In the genomic region with DNA sequence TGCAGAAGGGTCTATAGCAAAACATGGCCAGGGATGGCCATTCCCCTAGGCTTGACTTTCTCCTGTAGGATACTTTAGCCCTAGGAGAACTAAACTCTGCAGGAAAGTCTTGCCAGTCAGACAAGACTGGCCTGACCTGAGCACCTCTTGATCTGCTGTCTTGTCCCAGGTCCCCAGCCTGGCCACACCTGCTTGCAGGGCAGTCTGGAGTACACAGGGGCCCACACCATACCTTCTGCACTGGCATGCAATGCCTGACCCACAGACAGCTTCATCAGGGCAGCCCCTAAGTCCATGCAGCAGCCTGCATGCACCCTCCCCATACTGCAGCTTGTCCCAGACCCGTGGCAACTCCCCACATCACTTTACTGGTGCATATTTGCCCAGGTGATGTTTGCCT, we compare ENCODE assay signal across 37 cellular contexts.
DNase-seq lines count a peak whose midpoint lies in the region; ATAC-seq, FAIRE-seq and TF ChIP-seq lines count a peak whose summit lies in the region.
"Had no signal": no experiment of that assay in that cellular context is flagged by ENCODE, and none has a peak within 500 bp of the region (broad histone marks: within the 10 kb centered on the region; RNA-seq: fewer than 3 reads in every experiment).

No MANE protein-coding gene starts in this region.

- TF ChIP-seq CTCF in chondrocyte (IDR thresholded peaks at IDR 0.05) (no peak), kidney (IDR thresholded peaks at IDR 0.05; ENCODE audit: borderline replicate concordance, extremely low read depth, insufficient read depth) (no peak), upper lobe of right lung (IDR thresholded peaks at IDR 0.05) (no peak)

- no peaks in the 10 kb centered on the region for H3K4me1 ChIP-seq in kidney (ENCODE audit: control insufficient read depth in 1 of 2, insufficient read depth in 1 of 2, low read depth in 1 of 2, low read length in 2 of 2)
- H3K4me1 ChIP-seq in upper lobe of right lung, result no peaks in the 10 kb centered on the region
- H3K4me1 ChIP-seq in aorta (ENCODE audit: control insufficient read depth in 1 of 2, insufficient read depth in 2 of 2, low read length in 2 of 2), result no peaks in the 10 kb centered on the region
- H3K4me1 ChIP-seq: A549; BE2C; BLaER1; BLaER1 treated with 17β-estradiol and CSF1 and Interleukin-3, amounts not matched to agents 10 nM and 100 nM; Caco-2 had no signal

- H3K36me3 Mint-ChIP-seq in chondrocyte (ENCODE audit: low read depth), result no peaks in the 10 kb centered on the region
- no peaks in the 10 kb centered on the region for H3K36me3 Mint-ChIP-seq in activated CD4-positive, alpha-beta memory T cell treated with anti-CD3 and anti-CD28 coated beads, Interleukin-2, amount 10 ng/mL, durations not matched to agents 7 days and 5 days (ENCODE audit: low read depth)
- H3K36me3 Mint-ChIP-seq: CD14-positive monocyte; CD4-positive, alpha-beta memory T cell; CD4-positive, CD25-positive, alpha-beta regulatory T cell; CD8-positive, alpha-beta memory T cell; CD8-positive, alpha-beta T cell had no signal

- POLR2A ChIA-PET in activated CD4-positive, alpha-beta memory T cell treated with anti-CD3 and anti-CD28 coated beads, Interleukin-2, amount 10 ng/mL, durations not matched to agents 7 days and 5 days (lab: Charles Lee), result no interaction called here

- peak; percentile 63 for DNase-seq in chondrocyte (ENCODE audit: low spot score)
- DNase-seq in kidney, result peak; percentile 45
- peak; percentile 46 for DNase-seq in upper lobe of right lung
- peak; percentile 21 to 50 for DNase-seq in aorta
- no peak for DNase-seq in stimulated activated naive CD4-positive, alpha-beta T cell (lab: John Stamatoyannopoulos, UW)
- DNase-seq in activated CD4-positive, alpha-beta memory T cell treated with anti-CD3 and anti-CD28 coated beads, Interleukin-2, amount 10 ng/mL, durations not matched to agents 7 days and 5 days, result no peak
- no peak for DNase-seq in DMS114 treated with DMSO at 0.1 percent for 48 hours (lab: John Stamatoyannopoulos, UW; ENCODE audit: unreplicated experiment)
- DNase-seq: 8988T; ACHN; AML-193; BE2C; C1 segment of cervical spinal cord; Caco-2; Calu3; CD4-positive, alpha-beta memory T cell; CD4-positive, alpha-beta T cell; CD4-positive, CD25-positive, alpha-beta regulatory T cell; CD8-positive, alpha-beta memory T cell; COR-L47; DMS 273 treated with DMSO at 0.1 percent for 48 hours; DMS153; DMS53; DMS79; DMS79 treated with DMSO at 0.1 percent for 48 hours; DND-41; EL had no signal

- H3K9me3 ChIP-seq in kidney (ENCODE audit: control insufficient read depth in 1 of 2, low read length in 2 of 2) (peaks cover 5 to 6% of the 10 kb centered on the region in 2 donors), upper lobe of right lung (peaks cover 21% of the 10 kb centered on the region), aorta (ENCODE audit: control insufficient read depth, low read length) (no peaks in the 10 kb centered on the region)
- H3K9me3 ChIP-seq: A549, BE2C had no signal

- H3K27ac Mint-ChIP-seq in chondrocyte (ENCODE audit: unreplicated experiment), result no peak overlapping the region
- H3K27ac Mint-ChIP-seq in activated CD4-positive, alpha-beta memory T cell treated with anti-CD3 and anti-CD28 coated beads, Interleukin-2, amount 10 ng/mL, durations not matched to agents 7 days and 5 days, result no peak overlapping the region
- H3K27ac Mint-ChIP-seq: B cell; CD4-positive, alpha-beta memory T cell; CD4-positive, alpha-beta T cell; CD4-positive, CD25-positive, alpha-beta regulatory T cell; CD8-positive, alpha-beta memory T cell; CD8-positive, alpha-beta T cell had no signal

- H3K27ac ChIP-seq in kidney (ENCODE audit: low read depth in 2 of 2, low read length in 2 of 2) (no peak overlapping the region), upper lobe of right lung (no peak overlapping the region), aorta (ENCODE audit: low read depth in 1 of 2, low read length in 2 of 2) (no peak overlapping the region)
- H3K27ac ChIP-seq: 22Rv1; A549; BLaER1; BLaER1 treated with 17β-estradiol and CSF1 and Interleukin-3, amounts not matched to agents 10 nM and 100 nM; C4-2B had no signal

- intact Hi-C loops in kidney (cut with DNase I), result no loop called here
- intact Hi-C loops in upper lobe of right lung (cut with DNase I), result no loop called here
- intact Hi-C loops in aorta (cut with DNase I), result no loop called here

- peaks cover 42% of the 10 kb centered on the region for H3K9me3 Mint-ChIP-seq in chondrocyte (ENCODE audit: low read depth)
- H3K9me3 Mint-ChIP-seq in activated CD4-positive, alpha-beta memory T cell treated with anti-CD3 and anti-CD28 coated beads, Interleukin-2, amount 10 ng/mL, durations not matched to agents 7 days and 5 days, result peaks cover 18% of the 10 kb centered on the region

- no peak overlapping the region for H3K4me3 Mint-ChIP-seq in chondrocyte (ENCODE audit: unreplicated experiment)
- H3K4me3 Mint-ChIP-seq in activated CD4-positive, alpha-beta memory T cell treated with anti-CD3 and anti-CD28 coated beads, Interleukin-2, amount 10 ng/mL, durations not matched to agents 7 days and 5 days, result no peak overlapping the region
- H3K4me3 Mint-ChIP-seq: B cell; CD14-positive monocyte; CD4-positive, alpha-beta memory T cell; CD4-positive, alpha-beta T cell; CD4-positive, CD25-positive, alpha-beta regulatory T cell; CD8-positive, alpha-beta memory T cell; CD8-positive, alpha-beta T cell had no signal

- WGBS in aorta, 2 donors, result 39 to 78% methylated on average over 1 of the region's 1 CpG

- H3K27me3 ChIP-seq in upper lobe of right lung (no peaks in the 10 kb centered on the region), aorta (ENCODE audit: control insufficient read depth in 1 of 2, insufficient read depth in 2 of 2, low read length in 1 of 2) (no peaks in the 10 kb centered on the region)
- H3K27me3 ChIP-seq: BE2C; BLaER1; BLaER1 treated with 17β-estradiol and CSF1 and Interleukin-3, amounts not matched to agents 10 nM and 100 nM had no signal

- no peak overlapping the region for H3K4me3 ChIP-seq in kidney (ENCODE audit: low read length in 2 of 2)
- no peak overlapping the region for H3K4me3 ChIP-seq in upper lobe of right lung
- no peak overlapping the region for H3K4me3 ChIP-seq in aorta (ENCODE audit: low read length in 2 of 2)
- H3K4me3 ChIP-seq: A549; BLaER1; BLaER1 treated with 17β-estradiol and CSF1 and Interleukin-3, amounts not matched to agents 10 nM and 100 nM had no signal

- no peaks in the 10 kb centered on the region for H3K36me3 ChIP-seq in kidney (ENCODE audit: control insufficient read depth in 1 of 2, insufficient read depth in 2 of 2, low read length in 2 of 2)
- H3K36me3 ChIP-seq in upper lobe of right lung, result no peaks in the 10 kb centered on the region
- H3K36me3 ChIP-seq in aorta (ENCODE audit: control insufficient read depth in 1 of 2, insufficient read depth in 2 of 2, low read length in 1 of 2), result no peaks in the 10 kb centered on the region
- H3K36me3 ChIP-seq: BE2C; BLaER1; BLaER1 treated with 17β-estradiol and CSF1 and Interleukin-3, amounts not matched to agents 10 nM and 100 nM had no signal

- H3K9ac ChIP-seq in kidney (ENCODE audit: low read length in 2 of 2), result no peak overlapping the region
- H3K9ac ChIP-seq: BLaER1; BLaER1 treated with 17β-estradiol and CSF1 and Interleukin-3, amounts not matched to agents 10 nM and 100 nM had no signal

- CTCF ChIA-PET in activated CD4-positive, alpha-beta memory T cell treated with anti-CD3 and anti-CD28 coated beads, Interleukin-2, amount 10 ng/mL, durations not matched to agents 7 days and 5 days (lab: Charles Lee), result no interaction called here

- no peaks in the 10 kb centered on the region for H3K4me1 Mint-ChIP-seq in chondrocyte (ENCODE audit: low read depth)
- H3K4me1 Mint-ChIP-seq in activated CD4-positive, alpha-beta memory T cell treated with anti-CD3 and anti-CD28 coated beads, Interleukin-2, amount 10 ng/mL, durations not matched to agents 7 days and 5 days, result no peaks in the 10 kb centered on the region
- H3K4me1 Mint-ChIP-seq: B cell; CD14-positive monocyte; CD4-positive, alpha-beta memory T cell; CD4-positive, CD25-positive, alpha-beta regulatory T cell; CD8-positive, alpha-beta memory T cell had no signal

- H3K27me3 Mint-ChIP-seq in chondrocyte (ENCODE audit: low read depth), result no peaks in the 10 kb centered on the region
- H3K27me3 Mint-ChIP-seq in activated CD4-positive, alpha-beta memory T cell treated with anti-CD3 and anti-CD28 coated beads, Interleukin-2, amount 10 ng/mL, durations not matched to agents 7 days and 5 days, result no peaks in the 10 kb centered on the region
- H3K27me3 Mint-ChIP-seq: B cell; CD4-positive, alpha-beta memory T cell; CD4-positive, alpha-beta T cell; CD4-positive, CD25-positive, alpha-beta regulatory T cell; CD8-positive, alpha-beta memory T cell had no signal

- FAIRE-seq in kidney (lab: Jason Lieb, UNC), result no peak
- FAIRE-seq: A204.1, A549, D721Med had no signal

- ATAC-seq in upper lobe of right lung (peak; percentile 34), aorta (ENCODE audit: low FRiP score) (no peak), HG02840 (IDR thresholded peaks at IDR 0.05; ENCODE audit: low FRiP score, unreplicated experiment) (no peak)
- ATAC-seq: A549; CD8-positive, alpha-beta T cell had no signal

Comparison
In these comparisons a context has a peak if more than half of its experiments do, and no peak if none do; other contexts are left out.
1. DNase-seq: peak in chondrocyte (single experiment), kidney (single experiment), upper lobe of right lung (single experiment) and aorta (2 of 2); none in stimulated activated naive CD4-positive, alpha-beta T cell (0 of 6), activated CD4-positive, alpha-beta memory T cell treated with anti-CD3 and anti-CD28 coated beads, Interleukin-2, amount 10 ng/mL, durations not matched to agents 7 days and 5 days (single experiment) and DMS114 treated with DMSO at 0.1 percent for 48 hours (single experiment).